Comparison of ENCODE assay signal across 1 cellular context in genomic region chr20:5056801-5057599, GRCh38.
A peak's percentile ranks its signal among the peaks of the same experiment; 100 is the strongest.
TF ChIP-seq lines count a peak whose summit lies in the region.

No MANE protein-coding gene starts in this region.

TF ChIP-seq in GM12878, 131 proteins besides CTCF, POLR2A, EP300 and RAD21 (continued from another document and continues in another):
- no peak for TF ChIP-seq HSF1 (IDR thresholded peaks at IDR 0.05; ENCODE audit: low read depth, low read length)
- TF ChIP-seq USF2 (IDR thresholded peaks at IDR 0.05; ENCODE audit: borderline replicate concordance, low read depth, low read length): peak; percentile 62; the same call in 1 of the 2 replicates
- TF ChIP-seq FOS (IDR thresholded peaks at IDR 0.05; ENCODE audit: borderline replicate concordance, extremely low read depth, insufficient read length): no peak
- no peak for TF ChIP-seq SUPT20H (IDR thresholded peaks at IDR 0.05; ENCODE audit: borderline replicate concordance, control insufficient read depth, low read depth, low read length)
- no peak for TF ChIP-seq PAX5 (IDR thresholded peaks at IDR 0.05; ENCODE audit: borderline replicate concordance, low read depth, low read length)
- TF ChIP-seq CBFB (IDR thresholded peaks at IDR 0.05; ENCODE audit: low read depth): no peak
- TF ChIP-seq KDM1A (IDR thresholded peaks at IDR 0.05; ENCODE audit: borderline replicate concordance): no peak
- TF ChIP-seq TCF7 (IDR thresholded peaks at IDR 0.05; ENCODE audit: borderline replicate concordance): no peak
- TF ChIP-seq E4F1 (IDR thresholded peaks at IDR 0.05; ENCODE audit: borderline replicate concordance, partially characterized antibody): no peak
- TF ChIP-seq SMARCA5 (IDR thresholded peaks at IDR 0.05): peak; percentile 69
- no peak for TF ChIP-seq HDAC2 (IDR thresholded peaks at IDR 0.05)
- no peak for TF ChIP-seq ZNF207 (IDR thresholded peaks at IDR 0.05; ENCODE audit: borderline replicate concordance)
- no peak; the same call in 1 of the 2 replicates for TF ChIP-seq NFXL1 (IDR thresholded peaks at IDR 0.05; ENCODE audit: borderline replicate concordance)
- peak; percentile 94 for TF ChIP-seq RAD51 (IDR thresholded peaks at IDR 0.05)
- no peak for TF ChIP-seq PKNOX1 (IDR thresholded peaks at IDR 0.05)
- TF ChIP-seq ZBTB11 (CRISPR knock-in tag; IDR thresholded peaks at IDR 0.05): no peak
- no peak for TF ChIP-seq IRF3 (IDR thresholded peaks at IDR 0.05)
- peak; percentile 61; the same call in 1 of the 2 replicates for TF ChIP-seq SMC3 (IDR thresholded peaks at IDR 0.05; ENCODE audit: borderline replicate concordance, low read length)
- no peak for TF ChIP-seq TCF3 (IDR thresholded peaks at IDR 0.05; ENCODE audit: borderline replicate concordance, insufficient read depth, low read depth, low read length)
- TF ChIP-seq SPI1 (IDR thresholded peaks at IDR 0.05; ENCODE audit: borderline replicate concordance, insufficient read depth, low read depth, low read length): peak; percentile 26; the same call in 1 of the 2 replicates
- TF ChIP-seq RELB (IDR thresholded peaks at IDR 0.05; ENCODE audit: low read depth): peak; percentile 67
- TF ChIP-seq IKZF2 (IDR thresholded peaks at IDR 0.05): peak; percentile 69 to 75; a peak in 3 of 4 replicates
- TF ChIP-seq ATF7 (IDR thresholded peaks at IDR 0.05; ENCODE audit: low read depth): peak; percentile 59
- no peak for TF ChIP-seq CEBPB (IDR thresholded peaks at IDR 0.05; ENCODE audit: borderline replicate concordance in 1 of 2, low read depth in 2 of 2, low read length in 2 of 2)
- TF ChIP-seq YBX1 (IDR thresholded peaks at IDR 0.05): no peak
- TF ChIP-seq CREM (IDR thresholded peaks at IDR 0.05; ENCODE audit: low read depth): peak; percentile 28; the same call in 1 of the 2 replicates
- TF ChIP-seq BHLHE40 (IDR thresholded peaks at IDR 0.05; ENCODE audit: borderline replicate concordance in 1 of 2, low read depth in 2 of 2, low read length in 1 of 2): peak; percentile 90 to 94
- no peak for TF ChIP-seq ZNF274 (IDR thresholded peaks at IDR 0.05; ENCODE audit: insufficient read depth, insufficient read length)
- TF ChIP-seq ASH2L (IDR thresholded peaks at IDR 0.05; ENCODE audit: borderline replicate concordance, low read depth): no peak
- TF ChIP-seq RUNX3 (IDR thresholded peaks at IDR 0.05; ENCODE audit: low read length): peak; percentile 76
- TF ChIP-seq PML (IDR thresholded peaks at IDR 0.05; ENCODE audit: low read length): no peak
- TF ChIP-seq EED (IDR thresholded peaks at IDR 0.05; ENCODE audit: low read depth): peak; percentile 66; the same call in 1 of the 2 replicates
- no peak for TF ChIP-seq STAT3 (IDR thresholded peaks at IDR 0.05; ENCODE audit: low read depth, low read length)
- peak; percentile 47; the same call in 1 of the 2 replicates for TF ChIP-seq TCF12 (IDR thresholded peaks at IDR 0.05; ENCODE audit: low read depth, low read length)
- TF ChIP-seq RFX5 (IDR thresholded peaks at IDR 0.05; ENCODE audit: low read depth, low read length): no peak
- no peak for TF ChIP-seq POLR2AphosphoS2 (IDR thresholded peaks at IDR 0.05; ENCODE audit: low read depth, low read length)
- 0 out of 2 replicates have a peak, but pooled peaks have one; percentile 17 for TF ChIP-seq MLLT1 (IDR thresholded peaks at IDR 0.05)
- TF ChIP-seq ZZZ3 (IDR thresholded peaks at IDR 0.05; ENCODE audit: control insufficient read depth, insufficient read length, low read depth): no peak
- TF ChIP-seq ELK1 (IDR thresholded peaks at IDR 0.05; ENCODE audit: low read depth, low read length): no peak
- TF ChIP-seq ZNF687 (IDR thresholded peaks at IDR 0.05): peak; percentile 87
